ENCODE assay signal across 1 cellular context in genomic region chr17:81999975-82000802, GRCh38.
TF ChIP-seq lines count a peak whose summit lies in the region.

No MANE protein-coding gene starts in this region.

TF ChIP-seq in HepG2, 621 proteins besides CTCF, POLR2A, EP300 and RAD21 (continued from another document and continues in another):
- TF ChIP-seq ZBTB33 (CRISPR knock-in tag; IDR thresholded peaks at IDR 0.05) = peak; percentile 70
- peak; percentile 89; the same call in 1 of the 2 replicates for TF ChIP-seq IRF9 (CRISPR knock-in tag; IDR thresholded peaks at IDR 0.05; ENCODE audit: borderline replicate concordance)
- TF ChIP-seq SRY (CRISPR knock-in tag; IDR thresholded peaks at IDR 0.05) = 0 out of 2 replicates have a peak, but pooled peaks have one; percentile 8
- peak; percentile 65 for TF ChIP-seq DZIP1 (CRISPR knock-in tag; IDR thresholded peaks at IDR 0.05)
- TF ChIP-seq ZC3H13 (CRISPR knock-in tag; IDR thresholded peaks at IDR 0.05) = peak; percentile 82; the same call in 1 of the 2 replicates
- TF ChIP-seq ZKSCAN5 (CRISPR knock-in tag; IDR thresholded peaks at IDR 0.05) = peak; percentile 52
- peak; percentile 24; the same call in 1 of the 2 replicates for TF ChIP-seq DR1 (CRISPR knock-in tag; IDR thresholded peaks at IDR 0.05)
- TF ChIP-seq TCF7L2 (IDR thresholded peaks at IDR 0.05; ENCODE audit: low read depth, low read length) = peak; percentile 98
- 0 out of 2 replicates have a peak, but pooled peaks have one; percentile 30 for TF ChIP-seq JUNB (CRISPR knock-in tag; IDR thresholded peaks at IDR 0.05; ENCODE audit: borderline replicate concordance)
- TF ChIP-seq MEIS1 (CRISPR knock-in tag; IDR thresholded peaks at IDR 0.05; ENCODE audit: borderline replicate concordance) = peak; percentile 28; the same call in 1 of the 2 replicates
- TF ChIP-seq ZNF557 (CRISPR knock-in tag; IDR thresholded peaks at IDR 0.05) = no peak
- no peak; the same call in 1 of the 2 replicates for TF ChIP-seq SOX13 (IDR thresholded peaks at IDR 0.05)
- TF ChIP-seq SOX13 (CRISPR knock-in tag; conservative IDR thresholded peaks at IDR 0.05 in 1 of 2, IDR thresholded peaks at IDR 0.05 in 1 of 2) = peak in 1 of 2 experiments; percentile 61; a peak in 2 of 4 replicates
- TF ChIP-seq SMARCC2 (IDR thresholded peaks at IDR 0.05) = no peak
- TF ChIP-seq MEF2D (CRISPR knock-in tag; IDR thresholded peaks at IDR 0.05) = 0 out of 2 replicates have a peak, but pooled peaks have one; percentile 6
- peak; percentile 67 for TF ChIP-seq ARNT2 (CRISPR knock-in tag; IDR thresholded peaks at IDR 0.05; ENCODE audit: low read depth)
- TF ChIP-seq STAT5B (CRISPR knock-in tag; IDR thresholded peaks at IDR 0.05) = peak; percentile 78; the same call in 1 of the 2 replicates
- TF ChIP-seq ZNF333 (CRISPR knock-in tag; IDR thresholded peaks at IDR 0.05; ENCODE audit: borderline replicate concordance) = peak; percentile 80; the same call in 1 of the 2 replicates
- TF ChIP-seq RNF219 (CRISPR knock-in tag; IDR thresholded peaks at IDR 0.05) = no peak; the same call in 1 of the 2 replicates
- peak; percentile 8; the same call in 1 of the 2 replicates for TF ChIP-seq ZNF772 (CRISPR knock-in tag; IDR thresholded peaks at IDR 0.05)
- TF ChIP-seq THAP9 (CRISPR knock-in tag; IDR thresholded peaks at IDR 0.05; ENCODE audit: borderline replicate concordance) = 0 out of 2 replicates have a peak, but pooled peaks have one; percentile 3
- peak; percentile 84 for TF ChIP-seq RBFOX2 (IDR thresholded peaks at IDR 0.05; ENCODE audit: low read depth, low read length)
- no peak for TF ChIP-seq ZBTB21 (CRISPR knock-in tag; IDR thresholded peaks at IDR 0.05)
- TF ChIP-seq HOXA5 (CRISPR knock-in tag; IDR thresholded peaks at IDR 0.05) = 0 out of 2 replicates have a peak, but pooled peaks have one; percentile 21
- TF ChIP-seq ZNF598 (CRISPR knock-in tag; IDR thresholded peaks at IDR 0.05; ENCODE audit: borderline replicate concordance) = peak; percentile 62; the same call in 1 of the 2 replicates
- peak; percentile 20 for TF ChIP-seq KAT7 (CRISPR knock-in tag; IDR thresholded peaks at IDR 0.05; ENCODE audit: borderline replicate concordance)
- TF ChIP-seq STAT6 (CRISPR knock-in tag; IDR thresholded peaks at IDR 0.05; ENCODE audit: borderline replicate concordance) = peak; percentile 56; the same call in 1 of the 2 replicates
- TF ChIP-seq SSRP1 (CRISPR knock-in tag; IDR thresholded peaks at IDR 0.05) = peak; percentile 96
- no peak; the same call in 1 of the 2 replicates for TF ChIP-seq ZSCAN29 (CRISPR knock-in tag; conservative IDR thresholded peaks at IDR 0.05)
- TF ChIP-seq ZMAT5 (CRISPR knock-in tag; IDR thresholded peaks at IDR 0.05; ENCODE audit: borderline replicate concordance, low read depth) = no peak
- TF ChIP-seq ZNF296 (CRISPR knock-in tag; conservative IDR thresholded peaks at IDR 0.05) = peak; percentile 86
- peak; percentile 4; the same call in 1 of the 2 replicates for TF ChIP-seq MIXL1 (CRISPR knock-in tag; IDR thresholded peaks at IDR 0.05)
- no peak for TF ChIP-seq RARG (CRISPR knock-in tag; IDR thresholded peaks at IDR 0.05; ENCODE audit: low read depth)
- peak; percentile 100 for TF ChIP-seq ZBTB7A (CRISPR knock-in tag; IDR thresholded peaks at IDR 0.05)
- TF ChIP-seq SNAPC4 (CRISPR knock-in tag; IDR thresholded peaks at IDR 0.05) = 0 out of 2 replicates have a peak, but pooled peaks have one; percentile 15
- peak; percentile 38 for TF ChIP-seq MYC (CRISPR knock-in tag; IDR thresholded peaks at IDR 0.05; ENCODE audit: borderline replicate concordance)
- peak; percentile 12; the same call in 1 of the 2 replicates for TF ChIP-seq TGIF2 (CRISPR knock-in tag; IDR thresholded peaks at IDR 0.05)
- peak; percentile 31; the same call in 1 of the 3 replicates for TF ChIP-seq MXI1 (IDR thresholded peaks at IDR 0.05; ENCODE audit: borderline replicate concordance, low read depth, low read length)
- 0 out of 2 replicates have a peak, but pooled peaks have one; percentile 36 for TF ChIP-seq ZNF256 (CRISPR knock-in tag; conservative IDR thresholded peaks at IDR 0.05)
- 0 out of 2 replicates have a peak, but pooled peaks have one; percentile 34 for TF ChIP-seq TRIM24 (CRISPR knock-in tag; IDR thresholded peaks at IDR 0.05)
- peak; percentile 87 for TF ChIP-seq ATF7-NPFF (CRISPR knock-in tag; IDR thresholded peaks at IDR 0.05; ENCODE audit: low read depth)
- peak; percentile 56; the same call in 1 of the 2 replicates for TF ChIP-seq DNMT3B (CRISPR knock-in tag; conservative IDR thresholded peaks at IDR 0.05)
